In the genomic region with DNA sequence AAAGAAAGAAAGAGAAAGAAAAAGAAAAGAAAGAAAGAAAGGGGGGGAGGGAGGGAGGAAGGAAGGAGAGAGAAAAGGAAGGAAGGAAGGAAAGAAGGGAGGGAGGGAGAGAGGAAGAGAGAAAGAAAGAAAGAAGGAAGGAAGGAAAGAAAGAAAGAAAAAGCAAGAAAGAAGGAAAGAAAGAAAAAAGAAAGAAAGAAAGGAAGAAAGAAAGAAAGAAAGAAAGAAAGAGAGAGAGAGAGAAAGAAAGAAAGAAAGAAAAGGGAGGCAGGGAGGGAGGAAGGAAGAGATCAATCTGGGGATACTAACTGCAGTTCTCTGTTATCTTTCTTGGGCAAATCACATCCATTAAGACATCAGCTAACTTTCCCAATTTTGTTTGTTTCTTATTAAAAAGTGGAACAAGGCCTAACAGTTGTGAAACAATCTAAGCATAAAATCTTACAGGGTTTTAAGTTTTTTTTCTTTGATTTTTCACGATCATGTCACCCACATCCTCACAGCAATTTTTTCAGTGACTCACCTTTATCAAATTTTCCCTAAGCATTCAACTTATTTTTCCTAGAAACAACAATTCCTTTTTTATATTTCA, we compare ENCODE assay signal across 17 cellular contexts. TPM values are rescaled to one million over a fixed set of nuclear protein-coding genes. Genes with fewer than 3 reads are reported as not detected.
DNase-seq lines count a peak whose midpoint lies in the region; ATAC-seq and TF ChIP-seq lines count a peak whose summit lies in the region.
"Had no signal": no experiment of that assay in that cellular context is flagged by ENCODE, and none has a peak within 500 bp of the region (broad histone marks: within the 10 kb centered on the region; RNA-seq: fewer than 3 reads in every experiment).

No MANE protein-coding gene starts in this region.

- H3K27me3 Mint-ChIP-seq in activated T-cell treated with anti-CD3 and anti-CD28 coated beads, Interleukin-2, amount 50 U/mL, for 24 hours, result no peaks in the 10 kb centered on the region
- H3K27me3 Mint-ChIP-seq: activated B cell treated with CpG ODN at 0.5 μM for 24 hours had no signal

- no peaks in the 10 kb centered on the region for H4K20me1 ChIP-seq in Loucy (ENCODE audit: insufficient read depth, low read length, poor library complexity, severe bottlenecking)

- H3K9me3 Mint-ChIP-seq in activated T-cell treated with anti-CD3 and anti-CD28 coated beads, Interleukin-2, amount 50 U/mL, for 24 hours, result no peaks in the 10 kb centered on the region
- H3K9me3 Mint-ChIP-seq: activated B cell treated with CpG ODN at 0.5 μM for 24 hours had no signal

- peak overlapping the region; percentile 37 for H3K27ac ChIP-seq in effector memory CD4-positive, alpha-beta T cell (ENCODE audit: insufficient read depth, low read length, poor library complexity, severe bottlenecking)
- H3K27ac ChIP-seq in spleen, result peak overlapping the region in 5 of 8 donors; percentile 6 to 97 (median 95)
- H3K27ac ChIP-seq: epithelial cell of prostate had no signal

- H3K36me3 ChIP-seq in Loucy (ENCODE audit: insufficient read depth, low read length), result peaks cover 68% of the 10 kb centered on the region
- H3K36me3 ChIP-seq in effector memory CD4-positive, alpha-beta T cell (ENCODE audit: control insufficient read depth, insufficient read depth, low read length), result peaks cover 17% of the 10 kb centered on the region
- H3K36me3 ChIP-seq in spleen, result peaks cover 0 to 52% (median 25%) of the 10 kb centered on the region in 6 donors

- peaks cover 90% of the 10 kb centered on the region for H3K79me2 ChIP-seq in Loucy (ENCODE audit: insufficient read depth, low read length)

- H3K4me3 ChIP-seq in Loucy (ENCODE audit: low read length, poor library complexity, severe bottlenecking), result no peak overlapping the region
- no peak overlapping the region for H3K4me3 ChIP-seq in effector memory CD4-positive, alpha-beta T cell (ENCODE audit: insufficient read depth, low read depth, low read length, poor library complexity, severe bottlenecking)
- no peak overlapping the region for H3K4me3 ChIP-seq in spleen

- WGBS in spleen, 5 donors, result 36 to 64% (median 51%) methylated on average over 1 of the region's 1 CpG

- ATAC-seq in Right ventricle myocardium superior (ENCODE audit: poor library complexity) (no peak), HG02588 (IDR thresholded peaks at IDR 0.05; ENCODE audit: unreplicated experiment) (no peak)

- peak overlapping the region; percentile 20 for H3K4me3 Mint-ChIP-seq in activated T-cell treated with anti-CD3 and anti-CD28 coated beads, Interleukin-2, amount 50 U/mL, for 24 hours
- H3K4me3 Mint-ChIP-seq: activated B cell treated with CpG ODN at 0.5 μM for 24 hours had no signal

- 0 out of 2 replicates have a peak, but pooled peaks cover 6% of the 10 kb centered on the region for H3F3A ChIP-seq in Loucy (ENCODE audit: low read depth)

- peak overlapping the region; percentile 82 for H3K27ac Mint-ChIP-seq in activated T-cell treated with anti-CD3 and anti-CD28 coated beads, Interleukin-2, amount 50 U/mL, for 24 hours
- H3K27ac Mint-ChIP-seq: activated B cell treated with CpG ODN at 0.5 μM for 24 hours had no signal

- TF ChIP-seq CTCF in Loucy (conservative IDR thresholded peaks at IDR 0.05; ENCODE audit: low read length) (no peak), spleen (IDR thresholded peaks at IDR 0.05 in 8 of 11, conservative IDR thresholded peaks at IDR 0.05 in 3 of 11) (no peak)

- TF ChIP-seq POLR2A in spleen (IDR thresholded peaks at IDR 0.05), result no peak

- intact Hi-C loops in spleen (cut with DNase I; ENCODE audit: low total_unique reads), result no loop called here
- intact Hi-C loops in Right ventricle myocardium superior (cut with DNase I), result no loop called here

- no peak overlapping the region for H2AFZ ChIP-seq in Loucy (ENCODE audit: low read length)

- H3K9ac ChIP-seq in Loucy (ENCODE audit: low read depth, low read length, poor library complexity, severe bottlenecking), result peak overlapping the region; percentile 70

- H3K4me1 Mint-ChIP-seq in activated T-cell treated with anti-CD3 and anti-CD28 coated beads, Interleukin-2, amount 50 U/mL, for 24 hours (ENCODE audit: low read depth), result peaks cover 93% of the 10 kb centered on the region

- H3K9me3 ChIP-seq in Loucy (ENCODE audit: insufficient read depth, low read depth, low read length) (no peaks in the 10 kb centered on the region), spleen (no peaks in the 10 kb centered on the region)
- no peaks in the 10 kb centered on the region for H3K9me3 ChIP-seq in effector memory CD4-positive, alpha-beta T cell (ENCODE audit: control insufficient read depth, low read length)

- DNase-seq in activated T-cell treated with anti-CD3 and anti-CD28 coated beads, Interleukin-2, amount 50 U/mL, for 24 hours, result no peak
- DNase-seq in activated T-cell treated with anti-CD3 and anti-CD28 coated beads, Interleukin-2, amount 50 U/mL, for 1 hour, result no peak
- DNase-seq in effector memory CD4-positive, alpha-beta T cell, result no peak
- DNase-seq in spleen (no peak), HuH-7 (ENCODE audit: low spot score) (no peak), Right ventricle myocardium superior (no peak)
- DNase-seq: activated B cell treated with CpG ODN at 0.5 μM for 24 hours, anterior cingulate cortex, Calu3, NCI-H187 had no signal

- H3K4me2 ChIP-seq in Loucy (ENCODE audit: low read depth, low read length, poor library complexity, severe bottlenecking), result no peak overlapping the region

- peaks cover 71% of the 10 kb centered on the region for H3K36me3 Mint-ChIP-seq in activated T-cell treated with anti-CD3 and anti-CD28 coated beads, Interleukin-2, amount 50 U/mL, for 24 hours (ENCODE audit: low read depth)

- H3K4me1 ChIP-seq in Loucy (ENCODE audit: insufficient read depth, low read length, poor library complexity, severe bottlenecking) (peaks cover 90% of the 10 kb centered on the region), spleen (peaks cover 57 to 100% (median 83%) of the 10 kb centered on the region in 6 donors)
- peaks cover 79% of the 10 kb centered on the region for H3K4me1 ChIP-seq in effector memory CD4-positive, alpha-beta T cell (ENCODE audit: control insufficient read depth, insufficient read depth, low read length, poor library complexity, severe bottlenecking)

- no peaks in the 10 kb centered on the region for H3K9me2 ChIP-seq in Loucy (replicated peaks; ENCODE audit: low read depth, low read length)

- H3K27me3 ChIP-seq in Loucy (ENCODE audit: insufficient read depth, low read length, poor library complexity, severe bottlenecking), result no peaks in the 10 kb centered on the region
- no peaks in the 10 kb centered on the region for H3K27me3 ChIP-seq in effector memory CD4-positive, alpha-beta T cell (replicated peaks; ENCODE audit: control insufficient read depth, insufficient read depth, low read length, poor library complexity, severe bottlenecking)
- no peaks in the 10 kb centered on the region for H3K27me3 ChIP-seq in spleen (replicated peaks in 1 of 7)

RNA-seq across cellular contexts. Expression of a gene that starts 36.8 kb away (rescaled TPM):
- total RNA-seq in spleen, result 100 to 1,000 TPM in 5 of 7 donors, 10 to 100 TPM in 2; 88.7 to 131 (median 106) TPM
- 10 to 100 TPM in 2 of 3 donors, 1 to 10 TPM in 1; 9.4 to 19.4 (median 10.0) TPM for polyA plus RNA-seq in spleen
- 9.8 TPM for total RNA-seq in Right ventricle myocardium superior

RNA-seq across cellular contexts. Expression of a gene that starts 51.6 kb away (rescaled TPM):
- not detected for total RNA-seq in spleen
- not detected for polyA plus RNA-seq in spleen
- not detected for total RNA-seq in Right ventricle myocardium superior
- total RNA-seq: activated B cell treated with CpG ODN at 0.5 μM for 24 hours, Calu3, G401, H4, lung microvascular endothelial cell had no signal
- polyA plus RNA-seq: neural cell had no signal
